Comparison of ENCODE assay signal across 16 cellular contexts in genomic region chr4:106996490-106996889, GRCh38. TPM values are rescaled to one million over a fixed set of nuclear protein-coding genes. Genes with fewer than 3 reads are reported as not detected.
"Had no signal": no experiment of that assay in that cellular context is flagged by ENCODE, and none has a peak within 500 bp of the region (broad histone marks: within the 10 kb centered on the region; RNA-seq: fewer than 3 reads in every experiment).

No MANE protein-coding gene starts in this region.

- ATAC-seq: activated CD4-positive, CD25-positive, alpha-beta regulatory T cell treated with anti-CD3 and anti-CD28 coated beads, Interleukin-2, amount 50 U/mL, for 24 hours; heart right ventricle; mucosa of descending colon; naive thymus-derived CD4-positive, alpha-beta T cell; psoas muscle; right cardiac atrium had no signal

- DNase-seq: activated CD4-positive, alpha-beta T cell treated with anti-CD3 and anti-CD28 coated beads, Interleukin-2, amount 10 ng/mL, durations not matched to agents 7 days and 5 days; activated CD8-positive, alpha-beta memory T cell treated with anti-CD3 and anti-CD28 coated beads, Interleukin-2, amount 50 U/mL, for 4 hours; activated effector memory CD4-positive, alpha-beta T cell treated with anti-CD3 and anti-CD28 coated beads, Interleukin-2, amount 50 U/mL, for 16 hours; activated T-cell treated with anti-CD3 and anti-CD28 coated beads, Interleukin-2, amount 50 U/mL, for 48 hours; cerebellar nuclear complex; effector CD8-positive, alpha-beta T cell; esophagus squamous epithelium; heart right ventricle; mesenchymal stem cell; mucosa of descending colon; naive thymus-derived CD4-positive, alpha-beta T cell; psoas muscle; right cardiac atrium; T-helper 9 cell had no signal

RNA-seq across cellular contexts. Expression of gene DKK2, which starts 39.6 kb away (rescaled TPM):
- total RNA-seq: activated CD4-positive, alpha-beta T cell treated with anti-CD3 and anti-CD28 coated beads, Interleukin-2, amount 10 ng/mL, durations not matched to agents 7 days and 5 days; naive thymus-derived CD4-positive, alpha-beta T cell; osteoblast had no signal
- polyA plus RNA-seq: naive thymus-derived CD4-positive, alpha-beta T cell had no signal
